Comparison of ENCODE assay signal across 8 cellular contexts in the genomic region with DNA sequence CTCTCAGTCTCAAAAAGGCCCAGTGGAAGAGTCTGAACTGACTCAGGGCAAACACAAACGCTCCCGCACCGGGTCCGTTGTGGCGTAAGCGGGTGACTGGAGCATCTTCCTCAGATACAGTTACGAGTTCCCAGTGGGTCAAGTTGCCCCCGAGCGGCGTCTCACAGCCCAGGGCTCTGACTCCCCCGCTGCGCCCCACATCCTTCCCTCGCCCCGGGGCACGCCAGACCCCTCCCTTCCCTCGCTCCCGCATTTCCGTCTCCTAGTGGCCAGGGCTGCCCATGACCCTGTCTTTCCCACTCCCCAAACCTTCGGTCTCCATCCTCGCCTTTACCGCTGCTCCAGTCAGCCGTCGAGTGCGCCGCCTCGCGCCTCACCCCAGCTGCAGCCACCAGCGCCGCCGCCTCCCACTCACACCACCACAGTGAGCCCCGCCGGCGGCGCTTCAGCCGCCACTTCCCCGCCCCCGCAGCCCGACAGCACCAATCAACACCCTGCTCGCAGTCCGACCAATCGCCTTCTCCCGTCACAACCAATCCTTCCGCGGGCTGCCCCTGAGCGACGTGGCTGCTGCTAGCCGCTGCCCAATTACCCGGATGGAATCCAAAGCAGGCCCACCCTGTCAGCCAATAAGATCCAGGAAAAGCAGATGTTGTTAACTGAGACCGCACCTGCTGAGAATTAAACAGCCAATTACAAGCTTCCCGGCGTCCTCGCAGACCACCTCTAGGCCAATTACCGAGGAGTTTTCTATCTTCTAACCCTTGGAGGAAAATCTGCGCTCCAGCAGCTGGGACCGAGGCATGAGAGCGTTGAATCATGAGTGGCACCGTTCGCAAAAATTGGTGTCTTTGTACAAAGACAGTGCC. TPM values are rescaled to one million over a fixed set of nuclear protein-coding genes. Genes with fewer than 3 reads are reported as not detected.
DNase-seq lines count a peak whose midpoint lies in the region; ATAC-seq and TF ChIP-seq lines count a peak whose summit lies in the region.

A gene with protein sequence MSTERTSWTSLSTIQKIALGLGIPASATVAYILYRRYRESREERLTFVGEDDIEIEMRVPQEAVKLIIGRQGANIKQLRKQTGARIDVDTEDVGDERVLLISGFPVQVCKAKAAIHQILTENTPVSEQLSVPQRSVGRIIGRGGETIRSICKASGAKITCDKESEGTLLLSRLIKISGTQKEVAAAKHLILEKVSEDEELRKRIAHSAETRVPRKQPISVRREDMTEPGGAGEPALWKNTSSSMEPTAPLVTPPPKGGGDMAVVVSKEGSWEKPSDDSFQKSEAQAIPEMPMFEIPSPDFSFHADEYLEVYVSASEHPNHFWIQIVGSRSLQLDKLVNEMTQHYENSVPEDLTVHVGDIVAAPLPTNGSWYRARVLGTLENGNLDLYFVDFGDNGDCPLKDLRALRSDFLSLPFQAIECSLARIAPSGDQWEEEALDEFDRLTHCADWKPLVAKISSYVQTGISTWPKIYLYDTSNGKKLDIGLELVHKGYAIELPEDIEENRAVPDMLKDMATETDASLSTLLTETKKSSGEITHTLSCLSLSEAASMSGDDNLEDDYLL (minus strand): TSS at position 430 of the 869 bp plus-strand sequence. CDS start 7,478 bp downstream, outside the sequence.

- H3K27me3 Mint-ChIP-seq in CD4-positive, CD25-positive, alpha-beta regulatory T cell: no peaks in the 10 kb centered on the region
- peaks cover 2% of the 10 kb centered on the region for H3K27me3 Mint-ChIP-seq in activated CD4-positive, alpha-beta memory T cell treated with anti-CD3 and anti-CD28 coated beads for 36 hours

- peak; percentile 98 to 100 (median 99) for DNase-seq in CD4-positive, CD25-positive, alpha-beta regulatory T cell
- DNase-seq in NCI-H774 (lab: John Stamatoyannopoulos, UW): peak; percentile 99
- peak; percentile 99 for DNase-seq in activated CD4-positive, alpha-beta memory T cell treated with anti-CD3 and anti-CD28 coated beads for 36 hours
- peak; percentile 97 to 100 for DNase-seq in lower leg skin (ENCODE audit: low spot score in 2 of 2)
- peak; percentile 96 to 99 for DNase-seq in stimulated activated CD4-positive, alpha-beta T cell treated with anti-CD3 and anti-CD28 coated beads, Interleukin-4, amount 100 ng/mL, for 48 hours (ENCODE audit: low read depth in 2 of 2)

- no peaks in the 10 kb centered on the region for H3K27me3 ChIP-seq in CD4-positive, CD25-positive, alpha-beta regulatory T cell (ENCODE audit: control insufficient read depth, insufficient read depth, low read length)
- H3K27me3 ChIP-seq in duodenal mucosa (ENCODE audit: control insufficient read depth in 1 of 2, insufficient read depth in 2 of 2, low read length in 2 of 2): no peaks in the 10 kb centered on the region

- no peaks in the 10 kb centered on the region for H3K9me3 Mint-ChIP-seq in CD4-positive, CD25-positive, alpha-beta regulatory T cell
- H3K9me3 Mint-ChIP-seq in activated CD4-positive, alpha-beta memory T cell treated with anti-CD3 and anti-CD28 coated beads for 36 hours: no peaks in the 10 kb centered on the region

- peak; percentile 96 to 98 for ATAC-seq in CD4-positive, CD25-positive, alpha-beta regulatory T cell (ENCODE audit: low read depth in 2 of 2)
- ATAC-seq in GM19397 (IDR thresholded peaks at IDR 0.05; ENCODE audit: unreplicated experiment) (peak; percentile 96), HG03571 (IDR thresholded peaks at IDR 0.05; ENCODE audit: unreplicated experiment) (peak; percentile 90)

- peak in 1 of 3 donors; percentile 70 for TF ChIP-seq CTCF in lower leg skin (IDR thresholded peaks at IDR 0.05)

- intact Hi-C loops in activated CD4-positive, alpha-beta memory T cell treated with anti-CD3 and anti-CD28 coated beads for 36 hours (cut with micrococcal nuclease): loop anchor here (1.0 to 2.0 kb wide), 3 partner anchors 27 to 47 kb away; a partner anchor contains a TSS
- intact Hi-C loops in lower leg skin (cut with DNase I; ENCODE audit: low total_unique reads): no loop called here

- peak within 1 kb of the TSS; percentile 56 for H3K27ac ChIP-seq in CD4-positive, CD25-positive, alpha-beta regulatory T cell (ENCODE audit: insufficient read depth, low read length, poor library complexity, severe bottlenecking)
- no peak within 1 kb of the TSS for H3K27ac ChIP-seq in duodenal mucosa (ENCODE audit: low read depth, low read length)

- H3K9me3 ChIP-seq in CD4-positive, CD25-positive, alpha-beta regulatory T cell (ENCODE audit: control insufficient read depth in 2 of 2, low read length in 2 of 2): no peaks in the 10 kb centered on the region
- no peaks in the 10 kb centered on the region for H3K9me3 ChIP-seq in duodenal mucosa (ENCODE audit: control insufficient read depth in 1 of 2, low read length in 2 of 2)

- peak within 1 kb of the TSS; percentile 89 to 96 (median 93) for H3K27ac Mint-ChIP-seq in CD4-positive, CD25-positive, alpha-beta regulatory T cell
- H3K27ac Mint-ChIP-seq in activated CD4-positive, alpha-beta memory T cell treated with anti-CD3 and anti-CD28 coated beads for 36 hours: peak within 1 kb of the TSS; percentile 84

- WGBS in lower leg skin, 2 donors: 1% methylated on average over 57 to 58 of the region's 58 CpGs

- H3K36me3 ChIP-seq in CD4-positive, CD25-positive, alpha-beta regulatory T cell (ENCODE audit: control insufficient read depth, insufficient read depth, low read length): peaks cover 3% of the 10 kb centered on the region
- no peaks in the 10 kb centered on the region for H3K36me3 ChIP-seq in duodenal mucosa (ENCODE audit: control insufficient read depth in 1 of 2, insufficient read depth in 2 of 2, low read length in 2 of 2)

- H3K4me1 Mint-ChIP-seq in CD4-positive, CD25-positive, alpha-beta regulatory T cell: peaks cover 0 to 45% (median 25%) of the 10 kb centered on the region in 4 donors
- peaks cover 22% of the 10 kb centered on the region for H3K4me1 Mint-ChIP-seq in activated CD4-positive, alpha-beta memory T cell treated with anti-CD3 and anti-CD28 coated beads for 36 hours (ENCODE audit: low read depth)

- peak within 1 kb of the TSS; percentile 90 to 98 (median 98) for H3K4me3 Mint-ChIP-seq in CD4-positive, CD25-positive, alpha-beta regulatory T cell
- H3K4me3 Mint-ChIP-seq in activated CD4-positive, alpha-beta memory T cell treated with anti-CD3 and anti-CD28 coated beads for 36 hours: peak within 1 kb of the TSS; percentile 96

- H3K4me3 ChIP-seq in CD4-positive, CD25-positive, alpha-beta regulatory T cell (ENCODE audit: low read depth, low read length): peak within 1 kb of the TSS; percentile 90
- H3K4me3 ChIP-seq in duodenal mucosa (ENCODE audit: low read depth in 1 of 2, low read length in 2 of 2) (peak within 1 kb of the TSS; percentile 78 to 96), lower leg skin (ENCODE audit: low read depth, poor library complexity, severe bottlenecking) (peak within 1 kb of the TSS; percentile 48)

- CTCF ChIA-PET in activated CD4-positive, alpha-beta memory T cell treated with anti-CD3 and anti-CD28 coated beads for 36 hours (lab: Charles Lee): interaction anchor here (0.9 to 4.1 kb wide), 5 partner anchors 27 to 196 kb away, joined by 3 to 24 read pairs (median 4); a partner anchor contains a TSS

- H3K4me1 ChIP-seq in CD4-positive, CD25-positive, alpha-beta regulatory T cell (ENCODE audit: control insufficient read depth, insufficient read depth, low read length, poor library complexity, severe bottlenecking): peaks cover 19% of the 10 kb centered on the region
- peaks cover 4 to 10% of the 10 kb centered on the region in 2 donors for H3K4me1 ChIP-seq in duodenal mucosa (ENCODE audit: control insufficient read depth in 1 of 2, insufficient read depth in 2 of 2, low read length in 2 of 2)

- peak within 1 kb of the TSS; percentile 53 to 73 for H3K9ac ChIP-seq in duodenal mucosa (ENCODE audit: low read depth in 1 of 2, low read length in 2 of 2)

- no peak for TF ChIP-seq POLR2A in lower leg skin (IDR thresholded peaks at IDR 0.05)

- H3K36me3 Mint-ChIP-seq in CD4-positive, CD25-positive, alpha-beta regulatory T cell: peaks cover 7% of the 10 kb centered on the region
- peaks cover 4% of the 10 kb centered on the region for H3K36me3 Mint-ChIP-seq in activated CD4-positive, alpha-beta memory T cell treated with anti-CD3 and anti-CD28 coated beads for 36 hours

- POLR2A ChIA-PET in activated CD4-positive, alpha-beta memory T cell treated with anti-CD3 and anti-CD28 coated beads for 36 hours (lab: Charles Lee): interaction anchor here (0.9 to 2.4 kb wide), 6 partner anchors 27 to 50 kb away, joined by 3 to 21 read pairs (median 8); a partner anchor contains a TSS

RNA-seq across cellular contexts. Expression of the gene that starts here (rescaled TPM):
- 12.6 TPM for total RNA-seq in CD4-positive, CD25-positive, alpha-beta regulatory T cell
- polyA plus RNA-seq in CD4-positive, CD25-positive, alpha-beta regulatory T cell: 10 to 100 TPM in 3 of 4 donors, 1 to 10 TPM in 1; 9.5 to 18.0 (median 14.3) TPM
- 10 to 100 TPM; 30.6 to 32.4 TPM for total RNA-seq in activated CD4-positive, alpha-beta memory T cell treated with anti-CD3 and anti-CD28 coated beads for 36 hours
- 1 to 10 TPM; 2.1 to 3.0 (median 2.6) TPM for total RNA-seq in lower leg skin
